1 cellular context compared by ENCODE assay signal in genomic region chr5:172150514-172151425, GRCh38.
TF ChIP-seq lines count a peak whose summit lies in the region.

No MANE protein-coding gene starts in this region.

TF ChIP-seq in K562, 482 proteins besides CTCF, POLR2A, EP300 and RAD21 (continued from another document and continues in another):
- peak in 1 of 2 experiments; percentile 51; a peak in 1 of 4 replicates for TF ChIP-seq ZNF318 (IDR thresholded peaks at IDR 0.05; ENCODE audit: borderline replicate concordance in 1 of 2, low read depth in 1 of 2)
- peak; percentile 61; the same call in 1 of the 2 replicates for TF ChIP-seq GABPB1 (CRISPR knock-in tag; IDR thresholded peaks at IDR 0.05)
- TF ChIP-seq ZBTB49 (CRISPR knock-in tag; IDR thresholded peaks at IDR 0.05; ENCODE audit: borderline replicate concordance) = no peak
- TF ChIP-seq ARNT (IDR thresholded peaks at IDR 0.05) = no peak
- no peak for TF ChIP-seq JUN (IDR thresholded peaks at IDR 0.05; ENCODE audit: borderline replicate concordance, low read depth, low read length)
- no peak for TF ChIP-seq JUN (CRISPR knock-in tag; IDR thresholded peaks at IDR 0.05; ENCODE audit: borderline replicate concordance)
- TF ChIP-seq MLLT1 (IDR thresholded peaks at IDR 0.05) = peak in 1 of 2 experiments; percentile 41; a peak in 1 of 4 replicates
- no peak for TF ChIP-seq ZNF507 (tag; conservative IDR thresholded peaks at IDR 0.05)
- TF ChIP-seq FOXO4 (CRISPR knock-in tag; IDR thresholded peaks at IDR 0.05) = no peak
- TF ChIP-seq MECOM (CRISPR knock-in tag; IDR thresholded peaks at IDR 0.05) = no peak
- TF ChIP-seq STAT5A (IDR thresholded peaks at IDR 0.05; ENCODE audit: borderline replicate concordance, low read length) = no peak
- TF ChIP-seq U2AF2 (optimal IDR thresholded peaks at IDR 0.05; ENCODE audit: low read depth, low read length) = no peak
- TF ChIP-seq KAT8 (IDR thresholded peaks at IDR 0.05; ENCODE audit: low read depth) = no peak
- TF ChIP-seq USF1 (CRISPR knock-in tag; IDR thresholded peaks at IDR 0.05) = peak; percentile 29; the same call in 1 of the 2 replicates
- no peak for TF ChIP-seq GTF2E2 (tag; IDR thresholded peaks at IDR 0.05)
- no peak for TF ChIP-seq KDM5B (IDR thresholded peaks at IDR 0.05; ENCODE audit: insufficient replicate concordance, low read depth, low read length)
- TF ChIP-seq ZKSCAN8 (CRISPR knock-in tag; IDR thresholded peaks at IDR 0.05) = no peak
- TF ChIP-seq ZNF780A (CRISPR knock-in tag; IDR thresholded peaks at IDR 0.05) = no peak
- no peak for TF ChIP-seq NONO (IDR thresholded peaks at IDR 0.05; ENCODE audit: low read depth in 2 of 2, low read length in 1 of 2)
- TF ChIP-seq CCAR2 (IDR thresholded peaks at IDR 0.05; ENCODE audit: low read depth, low read length) = no peak
- no peak for TF ChIP-seq XRCC3 (IDR thresholded peaks at IDR 0.05)
- no peak; the same call in 1 of the 2 replicates for TF ChIP-seq ZBTB40 (IDR thresholded peaks at IDR 0.05)
- no peak for TF ChIP-seq ZBTB40 (CRISPR knock-in tag; IDR thresholded peaks at IDR 0.05)
- no peak for TF ChIP-seq ZNF696 (CRISPR knock-in tag; conservative IDR thresholded peaks at IDR 0.05)
- no peak for TF ChIP-seq TCF3 (CRISPR knock-in tag; IDR thresholded peaks at IDR 0.05)
- no peak for TF ChIP-seq TEAD2 (tag; IDR thresholded peaks at IDR 0.05)
- TF ChIP-seq E2F3 (CRISPR knock-in tag; IDR thresholded peaks at IDR 0.05) = no peak
- peak; percentile 59; the same call in 1 of the 2 replicates for TF ChIP-seq SMARCE1 (IDR thresholded peaks at IDR 0.05)
- TF ChIP-seq CHD2 (IDR thresholded peaks at IDR 0.05; ENCODE audit: low read depth, low read length) = no peak
- TF ChIP-seq ARID3B (CRISPR knock-in tag; IDR thresholded peaks at IDR 0.05; ENCODE audit: borderline replicate concordance) = no peak
- no peak for TF ChIP-seq KAT7 (CRISPR knock-in tag; IDR thresholded peaks at IDR 0.05; ENCODE audit: borderline replicate concordance)
